ENCODE assay signal across 11 cellular contexts in the genomic region with DNA sequence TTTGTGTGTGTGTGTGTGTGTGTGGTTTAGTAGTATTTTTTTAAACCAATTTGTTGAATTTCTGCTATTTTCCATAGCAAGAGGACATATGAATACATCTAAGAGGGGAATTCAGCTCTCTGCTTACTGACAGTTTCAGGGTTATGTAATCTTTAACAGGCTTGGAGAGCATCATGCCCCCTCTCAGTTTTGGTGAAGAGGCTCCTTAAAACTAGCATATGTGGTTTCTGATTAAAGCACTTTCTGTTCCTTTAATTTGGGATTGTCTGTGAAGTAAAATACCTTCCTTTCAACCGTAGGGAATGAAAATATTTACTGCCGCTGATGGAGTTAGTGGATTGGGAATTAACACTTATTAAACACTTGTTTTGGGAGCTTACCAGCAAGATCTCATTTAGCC. TPM values are rescaled to one million over a fixed set of nuclear protein-coding genes. Genes with fewer than 3 reads are reported as not detected.
A peak's percentile ranks its signal among the peaks of the same experiment; 100 is the strongest.
DNase-seq lines count a peak whose midpoint lies in the region; ATAC-seq and TF ChIP-seq lines count a peak whose summit lies in the region.
"Had no signal": no experiment of that assay in that cellular context is flagged by ENCODE, and none has a peak within 500 bp of the region (broad histone marks: within the 10 kb centered on the region; RNA-seq: fewer than 3 reads in every experiment).

No MANE protein-coding gene starts in this region.

- H3K4me2 ChIP-seq in BLaER1 treated with 17β-estradiol and CSF1 and Interleukin-3, amounts not matched to agents 10 nM and 100 nM, result peak overlapping the region in 10 of 11 experiments; percentile 73 to 97 (median 81); a peak in 17 of 22 replicates

- H3K9ac ChIP-seq in BLaER1 treated with 17β-estradiol and CSF1 and Interleukin-3, amounts not matched to agents 10 nM and 100 nM, result peak overlapping the region in 3 of 11 experiments; percentile 77 to 83 (median 77); a peak in 5 of 22 replicates

- peak; percentile 19 for ATAC-seq in GM18868 (IDR thresholded peaks at IDR 0.05; ENCODE audit: unreplicated experiment)
- ATAC-seq in mucosa of descending colon, result no peak
- no peak for ATAC-seq in HG03521 (IDR thresholded peaks at IDR 0.05; ENCODE audit: unreplicated experiment)

- H3K36me3 ChIP-seq in BLaER1 treated with 17β-estradiol and CSF1 and Interleukin-3, amounts not matched to agents 10 nM and 100 nM, result peaks cover 0 to 35% (median 0%) of the 10 kb centered on the region in 11 experiments; a peak in 7 of 22 replicates
- H3K36me3 ChIP-seq in Peyer's patch (no peaks in the 10 kb centered on the region), mucosa of descending colon (ENCODE audit: low read depth) (no peaks in the 10 kb centered on the region)
- H3K36me3 ChIP-seq: upper lobe of right lung had no signal

- H3K4me3 ChIP-seq in BLaER1 treated with 17β-estradiol and CSF1 and Interleukin-3, amounts not matched to agents 10 nM and 100 nM, result peak overlapping the region in 4 of 10 experiments; percentile 56 to 76 (median 63); a peak in 6 of 20 replicates
- H3K4me3 ChIP-seq in Peyer's patch (no peak overlapping the region), mucosa of descending colon (no peak overlapping the region)

- TF ChIP-seq CTCF in Peyer's patch (IDR thresholded peaks at IDR 0.05), result no peak
- no peak for TF ChIP-seq CTCF in mucosa of descending colon (IDR thresholded peaks at IDR 0.05)

- TF ChIP-seq POLR2A in Peyer's patch (IDR thresholded peaks at IDR 0.05), result no peak

- H3K9me3 ChIP-seq in BLaER1 treated with 17β-estradiol and CSF1 and Interleukin-3, amounts not matched to agents 10 nM and 100 nM (replicated peaks in 1 of 11), result no peaks in the 10 kb centered on the region
- H3K9me3 ChIP-seq in Peyer's patch (no peaks in the 10 kb centered on the region), mucosa of descending colon (no peaks in the 10 kb centered on the region)
- H3K9me3 ChIP-seq: upper lobe of right lung had no signal

- DNase-seq in Peyer's patch (no peak), medulla oblongata (ENCODE audit: extremely low spot score) (peak; percentile 30), mucosa of descending colon (no peak), NCI-H1092 (lab: John Stamatoyannopoulos, UW) (no peak)
- DNase-seq in stimulated activated CD4-positive, alpha-beta T cell treated with anti-CD3 and anti-CD28 coated beads, Interleukin-4, amount 100 ng/mL, for 24 hours, result no peak
- DNase-seq: KG1, NCI-H774, upper lobe of right lung had no signal

- H4K20me1 ChIP-seq in BLaER1 treated with 17β-estradiol and CSF1 and Interleukin-3, amounts not matched to agents 10 nM and 100 nM, result peaks cover 0 to 25% (median 0%) of the 10 kb centered on the region in 11 experiments; a peak in 1 of 22 replicates

- peaks cover 37 to 82% (median 57%) of the 10 kb centered on the region in 10 experiments for H3K4me1 ChIP-seq in BLaER1 treated with 17β-estradiol and CSF1 and Interleukin-3, amounts not matched to agents 10 nM and 100 nM
- H3K4me1 ChIP-seq in Peyer's patch (peaks cover 0 to 34% (median 8%) of the 10 kb centered on the region in 4 donors), mucosa of descending colon (ENCODE audit: low read depth) (peaks cover 26% of the 10 kb centered on the region)

- intact Hi-C loops in mucosa of descending colon (cut with DNase I, micrococcal nuclease), result no loop called here

- H3K27ac ChIP-seq in BLaER1 treated with 17β-estradiol and CSF1 and Interleukin-3, amounts not matched to agents 10 nM and 100 nM, result peak overlapping the region in 2 of 11 experiments; percentile 81 to 91; a peak in 3 of 22 replicates
- peak overlapping the region in 3 of 4 donors; percentile 86 to 91 (median 89) for H3K27ac ChIP-seq in Peyer's patch

- no peaks in the 10 kb centered on the region for H3K27me3 ChIP-seq in BLaER1 treated with 17β-estradiol and CSF1 and Interleukin-3, amounts not matched to agents 10 nM and 100 nM
- H3K27me3 ChIP-seq in Peyer's patch, result no peaks in the 10 kb centered on the region
- H3K27me3 ChIP-seq: upper lobe of right lung had no signal

RNA-seq across cellular contexts. Expression of a gene that starts 19.4 kb away (rescaled TPM):
- total RNA-seq in Peyer's patch, result 10 to 100 TPM; 37.1 to 70.1 (median 52.9) TPM
- 10 to 100 TPM; 85.0 to 97.5 (median 91.5) TPM for total RNA-seq in mucosa of descending colon

RNA-seq across cellular contexts. Expression of a gene that starts 50.9 kb away (rescaled TPM):
- 10 to 100 TPM in 1 of 4 donors, 1 to 10 TPM in 3; 1.4 to 62.7 (median 3.2) TPM for total RNA-seq in Peyer's patch
- total RNA-seq in mucosa of descending colon, result 10 to 100 TPM in 1 of 3 donors, 1 to 10 TPM in 2; 1.7 to 15.1 (median 3.8) TPM
